ENCODE assay signal across 22 cellular contexts in genomic region chr2:105612049-105612448, GRCh38.
"Had no signal": no experiment of that assay in that cellular context is flagged by ENCODE, and none has a peak within 500 bp of the region (broad histone marks: within the 10 kb centered on the region; RNA-seq: fewer than 3 reads in every experiment).

No MANE protein-coding gene starts in this region.

- DNase-seq: activated B cell treated with CpG ODN at 0.5 μM for 24 hours; activated CD4-positive, alpha-beta T cell treated with anti-CD3 and anti-CD28 coated beads for 36 hours; activated CD4-positive, alpha-beta T cell treated with anti-CD3 and anti-CD28 coated beads, Interleukin-2, amount 50 U/mL, for 4 hours; activated CD8-positive, alpha-beta memory T cell treated with anti-CD3 and anti-CD28 coated beads, Interleukin-2, amount 50 U/mL, for 48 hours; activated naive CD4-positive, alpha-beta T cell treated with Interleukin-2 at 50 U/mL for 16 hours; activated naive CD8-positive, alpha-beta T cell treated with anti-CD3 and anti-CD28 coated beads for 36 hours; activated T-cell treated with anti-CD3 and anti-CD28 coated beads, Interleukin-2, amount 50 U/mL, for 4 hours; cerebellar nuclear complex; effector CD4-positive, alpha-beta T cell; erythroblast; foreskin keratinocyte; kidney; left lung; occipital lobe; posterior cingulate gyrus; sigmoid colon; stimulated activated CD4-positive, alpha-beta T cell treated with anti-CD3 and anti-CD28 coated beads, Interleukin-4, amount 100 ng/mL, for 1 hour; stimulated activated naive CD4-positive, alpha-beta T cell treated with Interleukin-2 at 50 U/mL for 16 hours; SW 1271; T-helper 17 cell; tibial artery had no signal

- H3K9me3 Mint-ChIP-seq: activated B cell treated with CpG ODN at 0.5 μM for 24 hours; activated naive CD8-positive, alpha-beta T cell treated with anti-CD3 and anti-CD28 coated beads for 36 hours; activated T-cell treated with anti-CD3 and anti-CD28 coated beads, Interleukin-2, amount 50 U/mL, for 4 hours had no signal

- H3K9me3 ChIP-seq: left lung, sigmoid colon, tibial artery had no signal

- H3K36me3 Mint-ChIP-seq: activated naive CD8-positive, alpha-beta T cell treated with anti-CD3 and anti-CD28 coated beads for 36 hours had no signal

- H3K36me3 ChIP-seq: left lung, sigmoid colon, tibial artery had no signal

- H3K4me1 Mint-ChIP-seq: activated B cell treated with CpG ODN at 0.5 μM for 24 hours; activated CD4-positive, alpha-beta T cell treated with anti-CD3 and anti-CD28 coated beads for 36 hours; activated naive CD8-positive, alpha-beta T cell treated with anti-CD3 and anti-CD28 coated beads for 36 hours had no signal

- H3K27ac ChIP-seq: foreskin keratinocyte, left lung, sigmoid colon, tibial artery had no signal

- H3K27me3 Mint-ChIP-seq: activated CD4-positive, alpha-beta T cell treated with anti-CD3 and anti-CD28 coated beads for 36 hours; activated naive CD8-positive, alpha-beta T cell treated with anti-CD3 and anti-CD28 coated beads for 36 hours; T-helper 17 cell had no signal

- H3K4me3 Mint-ChIP-seq: activated B cell treated with CpG ODN at 0.5 μM for 24 hours; activated CD4-positive, alpha-beta T cell treated with anti-CD3 and anti-CD28 coated beads for 36 hours; activated naive CD8-positive, alpha-beta T cell treated with anti-CD3 and anti-CD28 coated beads for 36 hours; activated T-cell treated with anti-CD3 and anti-CD28 coated beads, Interleukin-2, amount 50 U/mL, for 4 hours; T-helper 17 cell had no signal

- H3K4me1 ChIP-seq: foreskin keratinocyte, left lung, sigmoid colon had no signal

- FAIRE-seq: bronchial epithelial cell had no signal

- ATAC-seq: activated CD4-positive, alpha-beta T cell treated with anti-CD3 and anti-CD28 coated beads for 36 hours; activated T-cell treated with anti-CD3 and anti-CD28 coated beads, Interleukin-2, amount 50 U/mL, for 4 hours; foreskin keratinocyte; left lung; T-helper 17 cell had no signal

- H3K27me3 ChIP-seq: left lung, sigmoid colon, tibial artery had no signal

- H3K27ac Mint-ChIP-seq: activated B cell treated with CpG ODN at 0.5 μM for 24 hours; activated CD4-positive, alpha-beta T cell treated with anti-CD3 and anti-CD28 coated beads for 36 hours; activated naive CD8-positive, alpha-beta T cell treated with anti-CD3 and anti-CD28 coated beads for 36 hours; T-helper 17 cell had no signal

- H3K4me3 ChIP-seq: left lung, sigmoid colon, tibial artery had no signal
